8 cellular contexts compared by ENCODE assay signal in the genomic region with DNA sequence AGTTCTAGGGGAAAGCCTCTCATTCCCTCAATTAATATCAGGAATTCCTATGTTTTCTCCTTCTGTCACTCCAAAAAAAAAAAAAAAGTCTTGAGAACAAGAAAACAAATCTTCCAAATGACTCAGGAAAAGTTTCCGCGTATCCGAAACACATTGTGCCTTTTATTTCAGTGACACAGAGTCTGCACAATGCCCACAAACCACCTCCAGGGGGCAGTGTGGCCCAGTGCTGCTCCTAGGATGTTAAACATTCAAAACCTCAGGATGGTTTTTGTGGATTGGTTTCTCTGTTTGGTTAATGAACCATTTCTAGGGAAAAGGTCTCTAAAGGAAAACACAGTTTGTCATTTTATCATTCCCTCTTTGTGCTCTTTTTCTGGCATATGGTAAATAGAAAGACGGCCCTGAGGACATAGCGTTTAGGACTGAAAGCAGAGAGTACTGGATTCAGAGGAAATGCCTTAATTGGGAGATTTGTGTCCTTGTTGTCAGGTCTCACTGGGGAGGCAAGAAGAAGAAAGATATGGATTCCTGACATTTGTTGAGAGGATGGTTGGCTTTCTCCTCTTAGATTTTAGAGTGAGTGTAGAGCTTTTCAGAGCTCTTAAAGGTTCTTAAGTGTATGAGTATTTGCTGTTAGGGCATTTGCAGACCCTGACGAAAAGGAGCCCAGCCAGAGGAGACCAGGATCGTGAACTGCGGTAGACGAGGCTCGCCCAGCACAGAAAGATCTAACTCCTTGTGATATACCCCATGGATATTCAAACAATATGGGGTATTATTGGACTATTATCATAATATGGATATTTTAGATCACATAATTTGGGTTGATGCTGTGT.
DNase-seq lines count a peak whose midpoint lies in the region; ATAC-seq and TF ChIP-seq lines count a peak whose summit lies in the region.

No MANE protein-coding gene starts in this region.

- CTCF ChIA-PET in Caco-2 (lab: Charles Lee): no interaction called here

- peaks cover 8% of the 10 kb centered on the region for H3K4me1 Mint-ChIP-seq in Caco-2 (ENCODE audit: low read depth, unreplicated experiment)
- H3K4me1 Mint-ChIP-seq in activated naive CD8-positive, alpha-beta T cell treated with anti-CD3 and anti-CD28 coated beads, Interleukin-2, amount 10 ng/mL, durations not matched to agents 7 days and 5 days: peaks cover 5% of the 10 kb centered on the region

- ATAC-seq in GM19463 (IDR thresholded peaks at IDR 0.05; ENCODE audit: unreplicated experiment) (peak; percentile 84), Right ventricle myocardium inferior (peak; percentile 88)
- peak; percentile 52 for ATAC-seq in activated naive CD8-positive, alpha-beta T cell treated with anti-CD3 and anti-CD28 coated beads, Interleukin-2, amount 10 ng/mL, durations not matched to agents 7 days and 5 days (ENCODE audit: low read depth)

- no peaks in the 10 kb centered on the region for H3K9me3 Mint-ChIP-seq in Caco-2 (ENCODE audit: unreplicated experiment)
- no peaks in the 10 kb centered on the region for H3K9me3 Mint-ChIP-seq in activated naive CD8-positive, alpha-beta T cell treated with anti-CD3 and anti-CD28 coated beads, Interleukin-2, amount 10 ng/mL, durations not matched to agents 7 days and 5 days

- no TSS peak for BruUV-seq in Caco-2 (replicated peaks; lab: Mats Ljungman, UMichigan)

- H3K4me1 ChIP-seq in Caco-2 (no peaks in the 10 kb centered on the region), parathyroid adenoma (no peaks in the 10 kb centered on the region), tibial artery (peaks cover 0 to 12% (median 4%) of the 10 kb centered on the region in 4 donors)

- H3K27me3 Mint-ChIP-seq in Caco-2 (ENCODE audit: insufficient read depth, unreplicated experiment): no peaks in the 10 kb centered on the region
- peaks cover 13% of the 10 kb centered on the region for H3K27me3 Mint-ChIP-seq in activated naive CD8-positive, alpha-beta T cell treated with anti-CD3 and anti-CD28 coated beads, Interleukin-2, amount 10 ng/mL, durations not matched to agents 7 days and 5 days

- no peaks in the 10 kb centered on the region for H3K36me3 Mint-ChIP-seq in Caco-2 (ENCODE audit: insufficient read depth, unreplicated experiment)
- no peaks in the 10 kb centered on the region for H3K36me3 Mint-ChIP-seq in activated naive CD8-positive, alpha-beta T cell treated with anti-CD3 and anti-CD28 coated beads, Interleukin-2, amount 10 ng/mL, durations not matched to agents 7 days and 5 days

- H3K27ac Mint-ChIP-seq in Caco-2 (ENCODE audit: unreplicated experiment): no peak overlapping the region
- H3K27ac Mint-ChIP-seq in activated naive CD8-positive, alpha-beta T cell treated with anti-CD3 and anti-CD28 coated beads, Interleukin-2, amount 10 ng/mL, durations not matched to agents 7 days and 5 days: no peak overlapping the region

- H3K36me3 ChIP-seq in Caco-2 (ENCODE audit: control insufficient read depth, insufficient read depth, low read length): no peaks in the 10 kb centered on the region
- no peaks in the 10 kb centered on the region for H3K36me3 ChIP-seq in SK-N-MC (ENCODE audit: insufficient read depth, low read length)
- H3K36me3 ChIP-seq in parathyroid adenoma (ENCODE audit: control insufficient read depth, insufficient read depth, low read length): no peaks in the 10 kb centered on the region
- no peaks in the 10 kb centered on the region for H3K36me3 ChIP-seq in tibial artery

- TF ChIP-seq CTCF in Caco-2 (IDR thresholded peaks at IDR 0.05; ENCODE audit: insufficient read depth in 1 of 2, low read depth in 1 of 2, low read length in 1 of 2, severe bottlenecking in 1 of 2, unreplicated experiment in 1 of 2): peak; percentile 84 to 88
- peak; percentile 85 for TF ChIP-seq CTCF in parathyroid adenoma (IDR thresholded peaks at IDR 0.05)
- peak; percentile 88 to 95 for TF ChIP-seq CTCF in tibial artery (IDR thresholded peaks at IDR 0.05)

- DNase-seq in Caco-2: peak; percentile 50 to 72
- peak; percentile 87 for DNase-seq in HT-29 (ENCODE audit: low spot score)
- peak; percentile 40 for DNase-seq in SK-N-MC (ENCODE audit: low read depth, low spot score)
- DNase-seq in activated naive CD8-positive, alpha-beta T cell treated with anti-CD3 and anti-CD28 coated beads, Interleukin-2, amount 10 ng/mL, durations not matched to agents 7 days and 5 days: peak; percentile 62
- DNase-seq in Right ventricle myocardium inferior (ENCODE audit: missing footprints): peak; percentile 90
- peak; percentile 87 to 88 for DNase-seq in tibial artery

- H3K9me3 ChIP-seq in Caco-2: no peaks in the 10 kb centered on the region
- no peaks in the 10 kb centered on the region for H3K9me3 ChIP-seq in SK-N-MC (ENCODE audit: low read depth, low read length)
- no peaks in the 10 kb centered on the region for H3K9me3 ChIP-seq in parathyroid adenoma (ENCODE audit: control insufficient read depth, low read length)
- H3K9me3 ChIP-seq in tibial artery: no peaks in the 10 kb centered on the region

- H3K4me3 ChIP-seq in Caco-2 (ENCODE audit: low read depth, low read length) (no peak overlapping the region), SK-N-MC (peak overlapping the region; percentile 69), parathyroid adenoma (ENCODE audit: low read depth, low read length) (peak overlapping the region; percentile 36), tibial artery (peak overlapping the region; percentile 23 to 28)

- peak overlapping the region; percentile 57 for H3K4me2 ChIP-seq in parathyroid adenoma (ENCODE audit: low read length)

- H3K27ac ChIP-seq in SK-N-MC (no peak overlapping the region), parathyroid adenoma (no peak overlapping the region), tibial artery (peak overlapping the region; percentile 49 to 55)

- H2AFZ ChIP-seq in parathyroid adenoma: peak overlapping the region; percentile 44

- no peaks in the 10 kb centered on the region for H3K79me2 ChIP-seq in parathyroid adenoma

- intact Hi-C loops in Caco-2 (cut with micrococcal nuclease; ENCODE audit: unreplicated experiment) (loop anchor here (1.0 kb wide), 2 partner anchors 345 to 511 kb away; partner anchors contain the start of gene CTSO), Right ventricle myocardium inferior (cut with DNase I) (loop anchor here (1.0 to 10.0 kb wide), 5 partner anchors 70 to 344 kb away; partner anchors contain the start of genes GUCY1A1 and GUCY1B1), tibial artery (cut with DNase I; ENCODE audit: low total_unique reads) (loop anchor here (5.0 kb wide), 2 partner anchors 345 to 510 kb away; partner anchors contain the start of gene CTSO)

- H3K27me3 ChIP-seq in Caco-2 (replicated peaks; ENCODE audit: control insufficient read depth, insufficient read depth, low read length): no peaks in the 10 kb centered on the region
- H3K27me3 ChIP-seq in parathyroid adenoma (ENCODE audit: control insufficient read depth, insufficient read depth, low read length): no peaks in the 10 kb centered on the region
- H3K27me3 ChIP-seq in tibial artery: no peaks in the 10 kb centered on the region

- peak overlapping the region; percentile 46 for H3K9ac ChIP-seq in SK-N-MC (ENCODE audit: insufficient read length)
- no peak overlapping the region for H3K9ac ChIP-seq in parathyroid adenoma

- POLR2A ChIA-PET in Caco-2 (lab: Charles Lee): no interaction called here
- POLR2A ChIA-PET in activated naive CD8-positive, alpha-beta T cell treated with anti-CD3 and anti-CD28 coated beads, Interleukin-2, amount 10 ng/mL, durations not matched to agents 7 days and 5 days (lab: Charles Lee): no interaction called here

- no peak overlapping the region for H3K4me3 Mint-ChIP-seq in Caco-2 (ENCODE audit: unreplicated experiment)
- no peak overlapping the region for H3K4me3 Mint-ChIP-seq in activated naive CD8-positive, alpha-beta T cell treated with anti-CD3 and anti-CD28 coated beads, Interleukin-2, amount 10 ng/mL, durations not matched to agents 7 days and 5 days

Comparison
In these comparisons a context has a peak if more than half of its experiments do, and no peak if none do; other contexts are left out.
1. DNase-seq: peak in every context shown above with its lines; median percentile 90 in Right ventricle myocardium inferior; 88 in tibial artery; 87 in HT-29; 62 in activated naive CD8-positive, alpha-beta T cell treated with anti-CD3 and anti-CD28 coated beads, Interleukin-2, amount 10 ng/mL, durations not matched to agents 7 days and 5 days; 61 in Caco-2; 40 in SK-N-MC.
2. H3K27ac ChIP-seq: peak in tibial artery (2 of 2); none in SK-N-MC (single experiment) and parathyroid adenoma (single experiment).
3. Peak in every context shown above with its lines, with median percentiles within 50 percentile points of each other: CTCF ChIP-seq and ATAC-seq.